In genomic region chr22:41834005-41834975, GRCh38 we compare ENCODE assay signal across 8 cellular contexts. TPM values are rescaled to one million over a fixed set of nuclear protein-coding genes. Genes with fewer than 3 reads are reported as not detected.
DNase-seq lines count a peak whose midpoint lies in the region; ATAC-seq and TF ChIP-seq lines count a peak whose summit lies in the region.

No MANE protein-coding gene starts in this region.

- WGBS in hepatocyte (ENCODE audit: low lambda C conversion rate, missing lambda C conversion rate): 12% methylated on average over 14 of the region's 14 CpGs

- no peaks in the 10 kb centered on the region for H3K27me3 Mint-ChIP-seq in activated CD4-positive, alpha-beta T cell treated with anti-CD3 and anti-CD28 coated beads for 36 hours

- H2AFZ ChIP-seq in hepatocyte: no peak overlapping the region

- in situ Hi-C loops in GM13977 (cut with MboI; ENCODE audit: low pct_unique_long_range_greater_than_20kb, low sequenced_read_pairs, unreplicated experiment): loop anchor here (10.0 kb wide), 1 partner anchor 111 kb away; the partner anchor contains the start of gene CENPM

- intact Hi-C loops in activated CD4-positive, alpha-beta T cell treated with anti-CD3 and anti-CD28 coated beads for 36 hours (cut with DNase I, micrococcal nuclease): loop anchor here in 1 of 2 experiments (1.0 to 10.0 kb wide), 2 partner anchors 9 to 389 kb away; partner anchors contain the start of gene TOB2

- peak overlapping the region; percentile 96 for H3K4me3 Mint-ChIP-seq in activated CD4-positive, alpha-beta T cell treated with anti-CD3 and anti-CD28 coated beads for 36 hours
- H3K4me3 Mint-ChIP-seq in stimulated activated effector memory CD8-positive, alpha-beta T cell treated with anti-CD3 and anti-CD28 coated beads, Interleukin-12 subunit alpha, Interleukin-12 subunit beta, amount 100 ng/mL, for 72 hours: peak overlapping the region; percentile 96

- H3K9me2 ChIP-seq in hepatocyte (replicated peaks; ENCODE audit: insufficient read depth): no peaks in the 10 kb centered on the region

- peak overlapping the region; percentile 93 for H3K4me3 ChIP-seq in hepatocyte

- H3K36me3 Mint-ChIP-seq in activated CD4-positive, alpha-beta T cell treated with anti-CD3 and anti-CD28 coated beads for 36 hours (ENCODE audit: low read depth): peaks cover 57% of the 10 kb centered on the region
- peaks cover 74% of the 10 kb centered on the region for H3K36me3 Mint-ChIP-seq in stimulated activated effector memory CD8-positive, alpha-beta T cell treated with anti-CD3 and anti-CD28 coated beads, Interleukin-12 subunit alpha, Interleukin-12 subunit beta, amount 100 ng/mL, for 72 hours

- POLR2A ChIA-PET in activated CD4-positive, alpha-beta T cell treated with anti-CD3 and anti-CD28 coated beads for 36 hours (lab: Charles Lee): interaction anchor here (1.0 to 2.5 kb wide), 4 partner anchors 23 to 781 kb away, joined by 3 to 54 read pairs (median 9); no protein-coding TSS in a partner anchor

- no peak for DNase-seq in activated CD4-positive, alpha-beta T cell treated with anti-CD3 and anti-CD28 coated beads for 36 hours
- no peak for DNase-seq in activated CD4-positive, alpha-beta T cell treated with anti-CD3 and anti-CD28 coated beads, Interleukin-2, amount 50 U/mL, for 4 hours
- DNase-seq in hepatocyte (ENCODE audit: low spot score) (no peak), GM13977 (ENCODE audit: low spot score) (no peak), cerebellar nuclear complex (lab: John Stamatoyannopoulos, UW) (no peak)
- no peak for DNase-seq in stimulated activated effector memory CD8-positive, alpha-beta T cell treated with anti-CD3 and anti-CD28 coated beads, Interleukin-12 subunit alpha, Interleukin-12 subunit beta, amount 100 ng/mL, for 72 hours (ENCODE audit: low spot score in 2 of 2)

- H3K4me1 Mint-ChIP-seq in activated CD4-positive, alpha-beta T cell treated with anti-CD3 and anti-CD28 coated beads for 36 hours: peaks cover 59% of the 10 kb centered on the region
- peaks cover 59% of the 10 kb centered on the region for H3K4me1 Mint-ChIP-seq in stimulated activated effector memory CD8-positive, alpha-beta T cell treated with anti-CD3 and anti-CD28 coated beads, Interleukin-12 subunit alpha, Interleukin-12 subunit beta, amount 100 ng/mL, for 72 hours

- H3K9me3 Mint-ChIP-seq in activated CD4-positive, alpha-beta T cell treated with anti-CD3 and anti-CD28 coated beads for 36 hours (ENCODE audit: low read depth): no peaks in the 10 kb centered on the region
- H3K9me3 Mint-ChIP-seq in stimulated activated effector memory CD8-positive, alpha-beta T cell treated with anti-CD3 and anti-CD28 coated beads, Interleukin-12 subunit alpha, Interleukin-12 subunit beta, amount 100 ng/mL, for 72 hours: no peaks in the 10 kb centered on the region

- peaks cover 25% of the 10 kb centered on the region for H4K20me1 ChIP-seq in hepatocyte (ENCODE audit: insufficient read depth, poor library complexity, severe bottlenecking)

- peak overlapping the region; percentile 87 for H3K4me2 ChIP-seq in hepatocyte

- peak overlapping the region; percentile 94 for H3K27ac Mint-ChIP-seq in activated CD4-positive, alpha-beta T cell treated with anti-CD3 and anti-CD28 coated beads for 36 hours
- peak overlapping the region; percentile 98 for H3K27ac Mint-ChIP-seq in stimulated activated effector memory CD8-positive, alpha-beta T cell treated with anti-CD3 and anti-CD28 coated beads, Interleukin-12 subunit alpha, Interleukin-12 subunit beta, amount 100 ng/mL, for 72 hours

- H3K79me2 ChIP-seq in hepatocyte: peaks cover 62% of the 10 kb centered on the region

- CTCF ChIA-PET in activated CD4-positive, alpha-beta T cell treated with anti-CD3 and anti-CD28 coated beads for 36 hours (lab: Charles Lee): interaction anchor here (0.6 to 3.5 kb wide), 12 partner anchors 8 to 112 kb away, joined by 3 to 14 read pairs (median 4); partner anchors contain the start of genes CENPM and TNFRSF13C

- no peaks in the 10 kb centered on the region for H3K27me3 ChIP-seq in hepatocyte

- peaks cover 14% of the 10 kb centered on the region for H3K4me1 ChIP-seq in hepatocyte (ENCODE audit: insufficient read depth)

- ATAC-seq in activated CD4-positive, alpha-beta T cell treated with anti-CD3 and anti-CD28 coated beads for 36 hours: no peak
- ATAC-seq in stimulated activated effector memory CD8-positive, alpha-beta T cell treated with anti-CD3 and anti-CD28 coated beads, Interleukin-12 subunit alpha, Interleukin-12 subunit beta, amount 100 ng/mL, for 72 hours: no peak
- no peak for ATAC-seq in GM21367 (IDR thresholded peaks at IDR 0.05; ENCODE audit: unreplicated experiment)

- peak overlapping the region; percentile 96 for H3K27ac ChIP-seq in VCaP
- peak overlapping the region; percentile 96 for H3K27ac ChIP-seq in hepatocyte

- no peaks in the 10 kb centered on the region for H3K36me3 ChIP-seq in hepatocyte (replicated peaks; ENCODE audit: insufficient read depth, low read depth)

- TF ChIP-seq CTCF in VCaP (conservative IDR thresholded peaks at IDR 0.05): no peak
- no peak for TF ChIP-seq CTCF in hepatocyte (IDR thresholded peaks at IDR 0.05; ENCODE audit: poor library complexity)
- TF ChIP-seq CTCF in GM13977 (IDR thresholded peaks at IDR 0.05; ENCODE audit: extremely low read depth, insufficient read depth, missing control alignments): no peak

- no peaks in the 10 kb centered on the region for H3K9me3 ChIP-seq in hepatocyte (ENCODE audit: low read depth)

RNA-seq across cellular contexts. Expression of gene SREBF2, which starts 1.4 kb away (rescaled TPM):
- total RNA-seq in activated CD4-positive, alpha-beta T cell treated with anti-CD3 and anti-CD28 coated beads for 36 hours: 100 to 1,000 TPM; 101 to 105 TPM
- total RNA-seq in hepatocyte: 109 and 114 TPM in 2 replicates
- 96.3 and 113 TPM in 2 replicates for polyA plus RNA-seq in hepatocyte

RNA-seq across cellular contexts. Expression of gene CCDC134, which starts 33.8 kb away (rescaled TPM):
- total RNA-seq in activated CD4-positive, alpha-beta T cell treated with anti-CD3 and anti-CD28 coated beads for 36 hours: 10 to 100 TPM; 14.7 to 15.2 TPM
- total RNA-seq in hepatocyte: 7.2 and 9.2 TPM in 2 replicates
- polyA plus RNA-seq in hepatocyte: 4.1 and 7.4 TPM in 2 replicates
